In the genomic region with DNA sequence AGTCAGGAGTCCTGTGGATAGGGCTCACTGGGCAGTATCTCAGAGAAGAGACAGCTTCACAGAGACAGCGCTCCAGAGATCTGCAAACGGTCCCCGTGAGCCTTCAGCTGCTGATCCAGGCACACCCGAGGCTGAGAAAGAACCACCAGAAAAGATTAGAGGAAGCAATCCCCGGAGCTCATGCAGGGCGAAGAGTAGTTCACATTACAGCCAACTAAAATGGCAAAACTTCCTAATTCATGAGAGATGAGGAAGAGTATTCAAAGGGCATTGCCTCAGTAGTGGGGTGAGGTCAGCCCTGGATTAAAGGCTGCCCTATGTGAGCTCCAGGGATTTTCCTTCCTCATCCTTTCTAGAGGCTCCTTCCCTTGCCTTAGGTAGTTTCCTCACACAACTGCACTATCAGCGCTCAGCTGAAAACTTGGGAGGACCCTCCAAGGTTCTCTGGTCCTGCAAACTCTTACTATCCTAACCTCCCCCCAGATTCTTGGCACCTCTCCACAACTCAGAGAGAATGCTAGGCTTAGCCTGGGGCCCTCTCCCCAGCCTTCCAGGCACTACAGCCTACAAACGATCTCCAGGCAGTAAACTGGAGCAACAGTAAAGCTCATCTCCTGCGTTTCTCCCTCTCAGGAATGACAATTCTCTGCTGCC, we compare ENCODE assay signal across 21 cellular contexts. TPM values are rescaled to one million over a fixed set of nuclear protein-coding genes. Genes with fewer than 3 reads are reported as not detected.
DNase-seq lines count a peak whose midpoint lies in the region; ATAC-seq and TF ChIP-seq lines count a peak whose summit lies in the region.
"Had no signal": no experiment of that assay in that cellular context is flagged by ENCODE, and none has a peak within 500 bp of the region (broad histone marks: within the 10 kb centered on the region; RNA-seq: fewer than 3 reads in every experiment).

No MANE protein-coding gene starts in this region.

- no peaks in the 10 kb centered on the region for H3K79me2 ChIP-seq in Karpas-422 (ENCODE audit: low read length)
- H3K79me2 ChIP-seq: hepatocyte had no signal

- no peak overlapping the region for H3K9ac ChIP-seq in Karpas-422 (ENCODE audit: low read length)
- H3K9ac ChIP-seq: GM23248, KMS-11 had no signal

- DNase-seq in CD14-positive monocyte (ENCODE audit: low spot score) = peak; percentile 62
- DNase-seq in OCI-M1 (lab: John Stamatoyannopoulos, UW) = peak; percentile 26
- DNase-seq in left kidney (ENCODE audit: low read depth, low spot score) = peak; percentile 36
- no peak for DNase-seq in Karpas-422
- DNase-seq: ACHN; activated CD4-positive, alpha-beta T cell treated with anti-CD3 and anti-CD28 coated beads, Interleukin-2, amount 10 ng/mL, durations not matched to agents 24 days and 14 days; C1 segment of cervical spinal cord; cortex of kidney; GM23248; NCI-H1105; NCI-H2081 treated with DMSO at 0.1 percent for 48 hours; spleen; substantia nigra; T-cell had no signal

- peak overlapping the region; percentile 32 to 63 for H3K4me3 Mint-ChIP-seq in CD14-positive monocyte
- H3K4me3 Mint-ChIP-seq: activated CD4-positive, alpha-beta T cell treated with anti-CD3 and anti-CD28 coated beads, Interleukin-2, amount 10 ng/mL, durations not matched to agents 24 days and 14 days; T-cell had no signal

- intact Hi-C loops in CD14-positive monocyte (cut with micrococcal nuclease) = no loop called here

- H3K36me3 ChIP-seq in Karpas-422 (ENCODE audit: insufficient read depth, low read length) = no peaks in the 10 kb centered on the region
- H3K36me3 ChIP-seq: spleen had no signal

- no peak overlapping the region for H3K4me2 ChIP-seq in Karpas-422 (ENCODE audit: low read depth, low read length, poor library complexity, severe bottlenecking)
- H3K4me2 ChIP-seq: hepatocyte, KMS-11 had no signal

- TF ChIP-seq CTCF in CD14-positive monocyte (IDR thresholded peaks at IDR 0.05) = no peak

- peaks cover 29% of the 10 kb centered on the region for H3K4me1 Mint-ChIP-seq in CD14-positive monocyte
- H3K4me1 Mint-ChIP-seq: T-cell had no signal

- H3K9me3 ChIP-seq in Karpas-422 (ENCODE audit: low read length) = no peaks in the 10 kb centered on the region
- H3K9me3 ChIP-seq: spleen had no signal

- no peaks in the 10 kb centered on the region for H3K9me2 ChIP-seq in Karpas-422 (replicated peaks; ENCODE audit: insufficient read depth, low read length)

- peaks cover 1 to 7% (median 5%) of the 10 kb centered on the region in 3 donors for H3K27me3 Mint-ChIP-seq in CD14-positive monocyte (ENCODE audit: low read depth in 3 of 3)

- H3K4me1 ChIP-seq in Karpas-422 (ENCODE audit: low read length) = no peaks in the 10 kb centered on the region
- H3K4me1 ChIP-seq: spleen had no signal

- no peak overlapping the region for H3K27ac ChIP-seq in Karpas-422 (ENCODE audit: low read length)
- H3K27ac ChIP-seq: GM23248, hepatocyte, KMS-11, spleen had no signal

- no peak overlapping the region for H2AFZ ChIP-seq in Karpas-422 (ENCODE audit: low read length)
- H2AFZ ChIP-seq: GM23248, hepatocyte had no signal

- H3K27me3 ChIP-seq in Karpas-422 (ENCODE audit: low read length) = no peaks in the 10 kb centered on the region
- H3K27me3 ChIP-seq: hepatocyte had no signal

- H3K4me3 ChIP-seq in Karpas-422 (ENCODE audit: low read length) = no peak overlapping the region
- H3K4me3 ChIP-seq: GM23248, hepatocyte, spleen had no signal

- no peaks in the 10 kb centered on the region for H3K36me3 Mint-ChIP-seq in CD14-positive monocyte
- H3K36me3 Mint-ChIP-seq: T-cell had no signal

- ATAC-seq in GM19463 (IDR thresholded peaks at IDR 0.05; ENCODE audit: unreplicated experiment) (no peak), GM21737 (IDR thresholded peaks at IDR 0.05; ENCODE audit: unreplicated experiment) (no peak)
- ATAC-seq: T-cell had no signal

- H3K9me3 Mint-ChIP-seq in CD14-positive monocyte = peaks cover 0 to 3% (median 0%) of the 10 kb centered on the region in 7 donors
- H3K9me3 Mint-ChIP-seq: activated CD4-positive, alpha-beta T cell treated with anti-CD3 and anti-CD28 coated beads, Interleukin-2, amount 10 ng/mL, durations not matched to agents 24 days and 14 days; T-cell had no signal

- peak overlapping the region in 6 of 7 donors; percentile 61 to 92 (median 82) for H3K27ac Mint-ChIP-seq in CD14-positive monocyte
- H3K27ac Mint-ChIP-seq: activated CD4-positive, alpha-beta T cell treated with anti-CD3 and anti-CD28 coated beads, Interleukin-2, amount 10 ng/mL, durations not matched to agents 24 days and 14 days; T-cell had no signal

- no peaks in the 10 kb centered on the region for H4K20me1 ChIP-seq in Karpas-422 (ENCODE audit: insufficient read depth, low read depth, low read length)

RNA-seq across cellular contexts. Expression of a gene that starts 23.7 kb away (rescaled TPM):
- polyA plus RNA-seq in CD14-positive monocyte = not detected
- total RNA-seq in Karpas-422 (2014; rRNA removed; shearing (Covaris generic); ENCODE audit: low replicate concordance) = not detected in 2 replicates
- total RNA-seq: GM23248, NCI-H460 had no signal
- polyA plus RNA-seq: GM23248 had no signal

RNA-seq across cellular contexts. Expression of a gene that starts 42.2 kb away (rescaled TPM):
- under 1 TPM; 0.05 to 0.11 TPM for polyA plus RNA-seq in CD14-positive monocyte
- 0.04 TPM in 1 of 2 replicates, not detected in the other for total RNA-seq in Karpas-422 (2014; rRNA removed; shearing (Covaris generic); ENCODE audit: low replicate concordance)
- total RNA-seq: GM23248, NCI-H460, pulmonary artery endothelial cell had no signal
- polyA plus RNA-seq: GM23248, hepatocyte, neural cell had no signal

RNA-seq across cellular contexts. Expression of a gene that starts 47.5 kb away (rescaled TPM):
- polyA plus RNA-seq in CD14-positive monocyte = not detected
- total RNA-seq in Karpas-422 (2014; rRNA removed; shearing (Covaris generic); ENCODE audit: low replicate concordance) = 0.25 TPM in 1 of 2 replicates, not detected in the other
- total RNA-seq: GM23248, NCI-H460, pulmonary artery endothelial cell had no signal
- polyA plus RNA-seq: GM23248 had no signal

RNA-seq across cellular contexts. Expression of a gene that starts 52.1 kb away (rescaled TPM):
- polyA plus RNA-seq in CD14-positive monocyte = not detected
- total RNA-seq in Karpas-422 (2014; rRNA removed; shearing (Covaris generic); ENCODE audit: low replicate concordance) = not detected in 2 replicates
- total RNA-seq: activated CD4-positive, alpha-beta T cell treated with anti-CD3 and anti-CD28 coated beads, Interleukin-2, amount 10 ng/mL, durations not matched to agents 24 days and 14 days; GM23248; NCI-H460; pulmonary artery endothelial cell had no signal
- polyA plus RNA-seq: GM23248, neural cell had no signal
